ENCODE assay signal across 10 cellular contexts in the genomic region with DNA sequence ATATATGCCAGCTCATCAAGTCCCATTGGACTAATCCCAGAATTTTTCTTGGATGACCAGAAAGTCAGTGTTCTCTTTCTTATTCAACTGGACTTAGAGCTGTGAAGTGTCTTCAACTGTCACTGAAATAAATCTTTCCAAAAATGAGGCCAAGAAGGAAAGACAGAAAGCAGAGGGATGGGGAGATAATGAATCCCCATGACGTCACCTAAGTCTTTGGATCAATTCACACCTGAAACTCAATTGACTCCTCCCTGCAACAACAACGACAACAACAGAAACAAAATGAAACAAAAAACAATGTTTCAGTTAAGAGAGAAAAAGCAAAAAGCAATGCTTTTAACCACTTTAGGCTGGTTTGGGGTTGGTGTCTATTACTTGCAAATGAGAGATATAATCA.
"Had no signal": no experiment of that assay in that cellular context is flagged by ENCODE, and none has a peak within 500 bp of the region (broad histone marks: within the 10 kb centered on the region; RNA-seq: fewer than 3 reads in every experiment).

No MANE protein-coding gene starts in this region.

- FAIRE-seq: H1 had no signal

- DNase-seq: GM23248, GOT3, H7, H9, HCEC 1CT, HFFc6 had no signal

- H3K36me3 ChIP-seq: HAP-1 had no signal

- H3K9me3 ChIP-seq: HAP-1 had no signal

- H3K4me3 ChIP-seq: GM23248, GM23338, HAP-1 had no signal

- H3K9ac ChIP-seq: GM23248 had no signal

- H3K4me1 ChIP-seq: HAP-1 had no signal

- ATAC-seq: GM23338, HCT116 had no signal

- H3K27ac ChIP-seq: GM23248 had no signal

- H3K4me2 ChIP-seq: GM23338 had no signal

- H2AFZ ChIP-seq: GM23248 had no signal
